ENCODE assay signal across 20 cellular contexts in genomic region chr19:29122185-29122584, GRCh38.
DNase-seq lines count a peak whose midpoint lies in the region; TF ChIP-seq lines count a peak whose summit lies in the region.
"Had no signal": no experiment of that assay in that cellular context is flagged by ENCODE, and none has a peak within 500 bp of the region (broad histone marks: within the 10 kb centered on the region; RNA-seq: fewer than 3 reads in every experiment).

No MANE protein-coding gene starts in this region.

- no peaks in the 10 kb centered on the region for H3K23me2 ChIP-seq in H9 (ENCODE audit: insufficient read length, low read depth, low read length, poor library complexity, severe bottlenecking)

- H3K27me3 ChIP-seq in neuronal stem cell (ENCODE audit: control insufficient read depth in 3 of 3, insufficient read depth in 3 of 3, low read depth in 1 of 3, low read length in 3 of 3) = no peaks in the 10 kb centered on the region
- no peaks in the 10 kb centered on the region; the same call in 1 of the 2 replicates for H3K27me3 ChIP-seq in H9 (ENCODE audit: insufficient read depth, low read length)
- H3K27me3 ChIP-seq: BE2C, BLaER1 had no signal

- no peak overlapping the region for H2BK12ac ChIP-seq in neuronal stem cell (ENCODE audit: low read length)
- H2BK12ac ChIP-seq in H9 (ENCODE audit: insufficient read length, low read depth, low read length) = no peak overlapping the region

- H3K27ac Mint-ChIP-seq in glutamatergic neuron (ENCODE audit: unreplicated experiment) (peak overlapping the region; percentile 59), progenitor cell of endocrine pancreas (peak overlapping the region; percentile 26), H9 (no peak overlapping the region)
- H3K27ac Mint-ChIP-seq: CD14-positive monocyte; CD4-positive, alpha-beta memory T cell; CD4-positive, CD25-positive, alpha-beta regulatory T cell; CD8-positive, alpha-beta memory T cell had no signal

- H3K9me3 Mint-ChIP-seq in glutamatergic neuron (ENCODE audit: unreplicated experiment) = peaks cover 32% of the 10 kb centered on the region
- H3K9me3 Mint-ChIP-seq in progenitor cell of endocrine pancreas (ENCODE audit: low read depth) = peaks cover 13% of the 10 kb centered on the region
- H3K9me3 Mint-ChIP-seq in H9 = peaks cover 22 to 24% of the 10 kb centered on the region in 2 experiments

- H3K14ac ChIP-seq in neuronal stem cell (ENCODE audit: low read length) (no peak overlapping the region), H9 (ENCODE audit: insufficient read depth, low read length) (no peak overlapping the region; the same call in 1 of the 2 replicates)

- H2AFZ ChIP-seq in neuronal stem cell (ENCODE audit: low read length) (no peak overlapping the region), H9 (ENCODE audit: low read length) (no peak overlapping the region)

- no peak overlapping the region for H3K4me3 ChIP-seq in neuronal stem cell (ENCODE audit: low read length in 2 of 2)
- H3K4me3 ChIP-seq: BLaER1 had no signal

- no peaks in the 10 kb centered on the region for H3K36me3 ChIP-seq in neuronal stem cell (replicated peaks in 1 of 2; ENCODE audit: control insufficient read depth in 2 of 2, insufficient read depth in 2 of 2, low read length in 2 of 2)
- H3K36me3 ChIP-seq: BE2C, BLaER1 had no signal

- H2BK120ac ChIP-seq in neuronal stem cell (ENCODE audit: low read depth, low read length) = no peak overlapping the region
- H2BK120ac ChIP-seq in H9 (ENCODE audit: low read depth, low read length, poor library complexity, severe bottlenecking) = no peak overlapping the region

- no peak overlapping the region for H2BK20ac ChIP-seq in H9 (ENCODE audit: low read depth, low read length, poor library complexity, severe bottlenecking)

- H3K56ac ChIP-seq in H9 (ENCODE audit: insufficient read length, low read depth, low read length) = no peak overlapping the region

- no peak overlapping the region for H4K91ac ChIP-seq in neuronal stem cell (ENCODE audit: low read depth, low read length, poor library complexity)
- no peak overlapping the region for H4K91ac ChIP-seq in H9 (ENCODE audit: insufficient read length, low read depth, low read length)

- H3K4ac ChIP-seq in neuronal stem cell (ENCODE audit: low read length) = no peak overlapping the region
- no peak overlapping the region for H3K4ac ChIP-seq in H9 (ENCODE audit: low read depth, low read length)

- H2BK5ac ChIP-seq in neuronal stem cell (ENCODE audit: low read length) (peak overlapping the region; percentile 14), H9 (ENCODE audit: insufficient read length, low read length) (no peak overlapping the region)

- no peak overlapping the region for H4K5ac ChIP-seq in H9 (ENCODE audit: insufficient read length, low read depth, low read length)

- H3K18ac ChIP-seq in neuronal stem cell (ENCODE audit: low read length) (peak overlapping the region; percentile 6), H9 (ENCODE audit: insufficient read length, low read depth, low read length) (no peak overlapping the region)

- H4K8ac ChIP-seq in neuronal stem cell (ENCODE audit: low read depth, low read length) (no peak overlapping the region), H9 (replicated peaks; ENCODE audit: insufficient read length, low read depth, low read length) (no peak overlapping the region)

- WGBS in neuronal stem cell (ENCODE audit: extremely low coverage in 2 of 2, insufficient read length in 2 of 2, insufficient replicate concordance in 1 of 2), 2 donors = no CpG with 5 or more reads among the region's 5 CpGs
- no CpG with 5 or more reads among the region's 5 CpGs for WGBS in H9 (ENCODE audit: extremely low coverage, insufficient read length, low lambda C conversion rate)

- H2BK15ac ChIP-seq in neuronal stem cell (ENCODE audit: low read length) = no peak overlapping the region
- H2BK15ac ChIP-seq in H9 (ENCODE audit: low read depth, low read length) = no peak overlapping the region

- H3K27me3 Mint-ChIP-seq in glutamatergic neuron (ENCODE audit: unreplicated experiment) = peaks cover 18% of the 10 kb centered on the region
- no peaks in the 10 kb centered on the region for H3K27me3 Mint-ChIP-seq in progenitor cell of endocrine pancreas
- peaks cover 12% of the 10 kb centered on the region for H3K27me3 Mint-ChIP-seq in H9 (ENCODE audit: low read depth)
- H3K27me3 Mint-ChIP-seq: CD4-positive, CD25-positive, alpha-beta regulatory T cell had no signal

- no peak overlapping the region for H3T11ph ChIP-seq in H9 (ENCODE audit: low read length)

- H3K4me1 Mint-ChIP-seq in glutamatergic neuron (ENCODE audit: low read depth, unreplicated experiment) = peaks cover 31% of the 10 kb centered on the region
- H3K4me1 Mint-ChIP-seq in progenitor cell of endocrine pancreas (ENCODE audit: low read depth) = peaks cover 6% of the 10 kb centered on the region
- 0 out of 4 replicates have a peak, but pooled peaks cover 0 to 2% of the 10 kb centered on the region in 2 experiments for H3K4me1 Mint-ChIP-seq in H9
- H3K4me1 Mint-ChIP-seq: CD14-positive monocyte; CD4-positive, alpha-beta memory T cell; CD4-positive, CD25-positive, alpha-beta regulatory T cell; CD8-positive, alpha-beta memory T cell had no signal

- no peak for DNase-seq in glutamatergic neuron
- no peak for DNase-seq in neuronal stem cell (ENCODE audit: low spot score)
- no peak for DNase-seq in progenitor cell of endocrine pancreas (ENCODE audit: low spot score, unreplicated experiment)
- no peak for DNase-seq in NCI-H146 (lab: John Stamatoyannopoulos, UW)
- DNase-seq in H9 = no peak
- no peak for DNase-seq in amygdala (lab: John Stamatoyannopoulos, UW)
- no peak for DNase-seq in dedifferentiated amniotic fluid mesenchymal stem cell (ENCODE audit: extremely low spot score)
- DNase-seq: 8988T; BE2C; CD4-positive, alpha-beta memory T cell; CD4-positive, CD25-positive, alpha-beta regulatory T cell; CD8-positive, alpha-beta memory T cell; COR-L47; DMS 273 treated with DMSO at 0.1 percent for 48 hours; DMS153; DMS79; DND-41; GF-D8 had no signal

- H3K36me3 Mint-ChIP-seq in glutamatergic neuron (ENCODE audit: unreplicated experiment) = peaks cover 22% of the 10 kb centered on the region
- peaks cover 4% of the 10 kb centered on the region for H3K36me3 Mint-ChIP-seq in progenitor cell of endocrine pancreas (ENCODE audit: insufficient read depth)
- H3K36me3 Mint-ChIP-seq in H9 (ENCODE audit: insufficient read depth in 1 of 3, low read depth in 3 of 3) = peaks cover 4 to 18% (median 10%) of the 10 kb centered on the region in 3 experiments; a peak in 6 of 7 replicates
- H3K36me3 Mint-ChIP-seq: CD14-positive monocyte; CD4-positive, alpha-beta memory T cell; CD4-positive, CD25-positive, alpha-beta regulatory T cell; CD8-positive, alpha-beta memory T cell had no signal

- H3K79me1 ChIP-seq in neuronal stem cell (ENCODE audit: low read depth, low read length) (no peaks in the 10 kb centered on the region), H9 (ENCODE audit: insufficient read depth, low read depth, low read length, poor library complexity, severe bottlenecking) (no peaks in the 10 kb centered on the region)

- no peak overlapping the region for H3K27ac ChIP-seq in neuronal stem cell (replicated peaks; ENCODE audit: low read length)
- H3K27ac ChIP-seq in H9 (ENCODE audit: insufficient read length, low read depth, low read length) = no peak overlapping the region
- H3K27ac ChIP-seq: BLaER1 had no signal

- H2AK5ac ChIP-seq in neuronal stem cell (ENCODE audit: low read depth, low read length) (no peak overlapping the region), H9 (ENCODE audit: insufficient read length, low read length) (no peak overlapping the region)

- H3K23ac ChIP-seq in neuronal stem cell (ENCODE audit: low read depth, low read length, poor library complexity) = no peak overlapping the region
- H3K23ac ChIP-seq in H9 (ENCODE audit: insufficient read length, low read depth, low read length) = no peak overlapping the region

- no peak overlapping the region for H3K4me2 ChIP-seq in neuronal stem cell (ENCODE audit: insufficient read depth, low read length, poor library complexity, severe bottlenecking)
- no peak overlapping the region for H3K4me2 ChIP-seq in H9 (ENCODE audit: insufficient read depth, insufficient read length, low read length)
- H3K4me2 ChIP-seq: BLaER1 had no signal

- peaks cover 0 to 1% of the 10 kb centered on the region in 2 donors for H3K9me3 ChIP-seq in neuronal stem cell (replicated peaks in 1 of 2; ENCODE audit: control insufficient read depth in 2 of 2, insufficient read depth in 1 of 2, low read depth in 1 of 2, low read length in 2 of 2)
- H3K9me3 ChIP-seq in H9 (ENCODE audit: control insufficient read depth, low read depth, low read length) = no peaks in the 10 kb centered on the region
- H3K9me3 ChIP-seq: BE2C had no signal

- H3K4me3 Mint-ChIP-seq in glutamatergic neuron (ENCODE audit: unreplicated experiment) = no peak overlapping the region
- H3K4me3 Mint-ChIP-seq in progenitor cell of endocrine pancreas (ENCODE audit: low read depth) = no peak overlapping the region
- H3K4me3 Mint-ChIP-seq in H9 = no peak overlapping the region
- H3K4me3 Mint-ChIP-seq: CD14-positive monocyte; CD4-positive, alpha-beta memory T cell; CD4-positive, CD25-positive, alpha-beta regulatory T cell; CD8-positive, alpha-beta memory T cell had no signal

- H3K4me1 ChIP-seq in neuronal stem cell (ENCODE audit: control insufficient read depth in 2 of 2, insufficient read depth in 1 of 2, low read depth in 1 of 2, low read length in 2 of 2) = peaks cover 0 to 19% of the 10 kb centered on the region in 2 donors
- no peaks in the 10 kb centered on the region for H3K4me1 ChIP-seq in H9 (ENCODE audit: insufficient read depth, low read length)
- H3K4me1 ChIP-seq: BE2C, BLaER1 had no signal

- TF ChIP-seq CTCF in glutamatergic neuron (IDR thresholded peaks at IDR 0.05; ENCODE audit: partially characterized antibody, unreplicated experiment) = no peak
- TF ChIP-seq CTCF in progenitor cell of endocrine pancreas (IDR thresholded peaks at IDR 0.05; ENCODE audit: unreplicated experiment) = no peak
- TF ChIP-seq CTCF in H9 (conservative IDR thresholded peaks at IDR 0.05) = no peak

- H4K20me1 ChIP-seq in H9 (ENCODE audit: control insufficient read depth, insufficient read depth, insufficient read length) = no peaks in the 10 kb centered on the region
- H4K20me1 ChIP-seq: BLaER1 had no signal

- no peak overlapping the region for H3K9ac ChIP-seq in neuronal stem cell (ENCODE audit: low read depth, low read length, poor library complexity)
- H3K9ac ChIP-seq in H9 (ENCODE audit: extremely low read depth, insufficient read length, low read length) = no peak overlapping the region
- H3K9ac ChIP-seq: BLaER1 had no signal

- no peaks in the 10 kb centered on the region for H3K79me2 ChIP-seq in H9 (ENCODE audit: insufficient read depth, low read length)

Comparison
In these comparisons a context has a peak if more than half of its experiments do, and no peak if none do; other contexts are left out.
1. H3K27ac Mint-ChIP-seq: peak in glutamatergic neuron (single experiment) and progenitor cell of endocrine pancreas (single experiment); none in H9 (0 of 3).